1 cellular context compared by ENCODE assay signal in the genomic region with DNA sequence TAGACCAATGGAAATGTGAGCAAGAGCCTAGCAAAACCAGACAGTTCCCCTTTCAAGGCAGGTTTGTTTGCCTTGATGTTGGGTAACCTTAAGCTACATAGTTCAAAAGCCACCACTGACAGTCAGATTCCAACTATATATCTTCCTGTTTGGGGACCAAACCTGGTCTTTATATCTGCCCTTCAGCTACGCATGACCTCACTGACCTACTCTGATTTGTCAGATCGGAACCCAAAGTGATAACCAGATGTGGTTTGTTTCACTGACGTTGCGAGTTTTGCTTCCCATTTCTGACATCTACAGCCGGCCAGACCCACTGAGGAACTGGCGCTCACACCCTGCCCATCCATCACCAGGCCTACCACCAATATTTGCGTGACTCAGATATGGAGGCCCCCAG.
TF ChIP-seq lines count a peak whose summit lies in the region.

No MANE protein-coding gene starts in this region.

TF ChIP-seq in GM12878, 131 proteins besides CTCF, POLR2A, EP300 and RAD21 (continued from another document):
- 0 out of 2 replicates have a peak, but pooled peaks have one; percentile 1 for TF ChIP-seq SPI1 (IDR thresholded peaks at IDR 0.05; ENCODE audit: borderline replicate concordance, insufficient read depth, low read depth, low read length)
- no peak for TF ChIP-seq BCL3 (IDR thresholded peaks at IDR 0.05; ENCODE audit: borderline replicate concordance, insufficient read depth, low read depth, low read length, poor library complexity, severe bottlenecking)
- TF ChIP-seq POLR2AphosphoS5 (IDR thresholded peaks at IDR 0.05; ENCODE audit: low read length) = no peak
- TF ChIP-seq WRNIP1 (IDR thresholded peaks at IDR 0.05; ENCODE audit: borderline replicate concordance, low read depth, low read length) = no peak
- TF ChIP-seq PML (IDR thresholded peaks at IDR 0.05; ENCODE audit: low read length) = no peak
- no peak for TF ChIP-seq JUND (IDR thresholded peaks at IDR 0.05; ENCODE audit: low read depth, low read length)
- no peak for TF ChIP-seq ZSCAN29 (IDR thresholded peaks at IDR 0.05)
- TF ChIP-seq LARP7 (IDR thresholded peaks at IDR 0.05) = no peak
- TF ChIP-seq PAX8 (IDR thresholded peaks at IDR 0.05) = no peak
- TF ChIP-seq CUX1 (IDR thresholded peaks at IDR 0.05; ENCODE audit: insufficient replicate concordance, low read depth, low read length) = no peak
- TF ChIP-seq RUNX3 (IDR thresholded peaks at IDR 0.05; ENCODE audit: low read length) = peak; percentile 24; the same call in 1 of the 2 replicates
- no peak for TF ChIP-seq HCFC1 (IDR thresholded peaks at IDR 0.05; ENCODE audit: low read length)
- no peak for TF ChIP-seq TCF7 (IDR thresholded peaks at IDR 0.05; ENCODE audit: borderline replicate concordance)
- TF ChIP-seq USF1 (IDR thresholded peaks at IDR 0.05; ENCODE audit: borderline replicate concordance, extremely low read length, insufficient read depth, low read depth, low read length) = no peak
- TF ChIP-seq TARDBP (IDR thresholded peaks at IDR 0.05; ENCODE audit: borderline replicate concordance) = no peak
- no peak for TF ChIP-seq BCLAF1 (IDR thresholded peaks at IDR 0.05)
- no peak for TF ChIP-seq ZNF274 (IDR thresholded peaks at IDR 0.05; ENCODE audit: insufficient read depth, insufficient read length)
- TF ChIP-seq ATF7 (IDR thresholded peaks at IDR 0.05; ENCODE audit: low read depth) = peak; percentile 64; the same call in 1 of the 2 replicates
